ENCODE assay signal across 17 cellular contexts in genomic region chr22:21780259-21780658, GRCh38. TPM values are rescaled to one million over a fixed set of nuclear protein-coding genes. Genes with fewer than 3 reads are reported as not detected.
A peak's percentile ranks its signal among the peaks of the same experiment; 100 is the strongest.
DNase-seq lines count a peak whose midpoint lies in the region; ATAC-seq, FAIRE-seq and TF ChIP-seq lines count a peak whose summit lies in the region.
"Had no signal": no experiment of that assay in that cellular context is flagged by ENCODE, and none has a peak within 500 bp of the region (broad histone marks: within the 10 kb centered on the region; RNA-seq: fewer than 3 reads in every experiment).

No MANE protein-coding gene starts in this region.

- no peaks in the 10 kb centered on the region for H3K4me1 ChIP-seq in Caco-2
- peaks cover 3 to 21% of the 10 kb centered on the region in 2 experiments; a peak in 2 of 5 replicates for H3K4me1 ChIP-seq in K562 (replicated peaks in 1 of 2; ENCODE audit: control insufficient read depth in 2 of 2, insufficient read depth in 2 of 2, low read length in 2 of 2)

- no peak for FAIRE-seq in K562 (lab: Jason Lieb, UNC)

- TF ChIP-seq EP300 in K562 (IDR thresholded peaks at IDR 0.05; ENCODE audit: low read length), result no peak

- peaks cover 5% of the 10 kb centered on the region for H4K20me1 ChIP-seq in K562 (replicated peaks; ENCODE audit: control insufficient read depth, insufficient read depth, low read length)

- no TSS peak for BruUV-seq in Caco-2 (replicated peaks; lab: Mats Ljungman, UMichigan)
- no TSS peak for BruUV-seq in K562 (replicated peaks; lab: Mats Ljungman, UMichigan)

- H3K4me1 Mint-ChIP-seq in activated CD8-positive, alpha-beta memory T cell treated with anti-CD3 and anti-CD28 coated beads, Interleukin-2, amount 10 ng/mL, durations not matched to agents 7 days and 5 days, result peaks cover 19% of the 10 kb centered on the region
- H3K4me1 Mint-ChIP-seq in Caco-2 (ENCODE audit: low read depth, unreplicated experiment), result no peaks in the 10 kb centered on the region
- no peaks in the 10 kb centered on the region for H3K4me1 Mint-ChIP-seq in nephron progenitor cell
- H3K4me1 Mint-ChIP-seq: H9 had no signal

- H3K9ac ChIP-seq in K562 (ENCODE audit: insufficient read depth in 1 of 2, low read depth in 2 of 2, low read length in 2 of 2), result no peak overlapping the region

- POLR2A ChIA-PET in Caco-2 (lab: Charles Lee), result no interaction called here
- POLR2A ChIA-PET in K562 (lab: Yijun Ruan, JAX), result interaction anchor here (0.5 to 4.7 kb wide), 27 partner anchors 9 to 1086 kb away, joined by 3 to 63 read pairs (median 4); partner anchors contain the start of genes MAPK1 and YPEL1

- H3K36me3 Mint-ChIP-seq in activated CD8-positive, alpha-beta memory T cell treated with anti-CD3 and anti-CD28 coated beads, Interleukin-2, amount 10 ng/mL, durations not matched to agents 7 days and 5 days, result peaks cover 36% of the 10 kb centered on the region
- peaks cover 32% of the 10 kb centered on the region for H3K36me3 Mint-ChIP-seq in Caco-2 (ENCODE audit: insufficient read depth, unreplicated experiment)
- H3K36me3 Mint-ChIP-seq in nephron progenitor cell (ENCODE audit: low read depth), result peaks cover 57% of the 10 kb centered on the region

- CTCF ChIA-PET in activated CD8-positive, alpha-beta memory T cell treated with anti-CD3 and anti-CD28 coated beads, Interleukin-2, amount 10 ng/mL, durations not matched to agents 7 days and 5 days (lab: Charles Lee), result interaction anchor here (1.2 to 2.3 kb wide), 2 partner anchors 9 to 172 kb away, joined by 4 to 6 read pairs; partner anchors contain the start of gene PPM1F
- CTCF ChIA-PET in Caco-2 (lab: Charles Lee), result interaction anchor here (2.3 kb wide), 1 partner anchor 158 kb away, joined by 6 read pairs; no protein-coding TSS in a partner anchor
- CTCF ChIA-PET in K562 (lab: Yijun Ruan, JAX; ENCODE audit: low intra/inter-chr PET ratio), result interaction anchor here (1.8 kb wide), 1 partner anchor 67 kb away, joined by 10 read pairs; no protein-coding TSS in a partner anchor

- DNase-seq in activated CD8-positive, alpha-beta memory T cell treated with anti-CD3 and anti-CD28 coated beads, Interleukin-2, amount 10 ng/mL, durations not matched to agents 7 days and 5 days, result no peak
- no peak for DNase-seq in activated CD8-positive, alpha-beta memory T cell treated with anti-CD3 and anti-CD28 coated beads for 24 hours
- DNase-seq in Caco-2 (no peak), K562 (ENCODE audit: extremely low read depth in 1 of 4, low spot score in 3 of 4) (peak in 1 of 4 experiments; percentile 22), nephron progenitor cell (no peak), T-helper 9 cell (no peak), NCI-H524 (lab: John Stamatoyannopoulos, UW) (no peak)
- DNase-seq: 8988T; CD4-positive, alpha-beta T cell; GF-D8; H9; NCI-H1417; NCI-H1930; NCI-H2171; NCI-H446 treated with DMSO at 0.1 percent for 48 hours; SHP77 treated with DMSO at 0.1 percent for 48 hours had no signal

- H3K27ac Mint-ChIP-seq in activated CD8-positive, alpha-beta memory T cell treated with anti-CD3 and anti-CD28 coated beads, Interleukin-2, amount 10 ng/mL, durations not matched to agents 7 days and 5 days, result peak overlapping the region; percentile 62
- H3K27ac Mint-ChIP-seq in Caco-2 (ENCODE audit: unreplicated experiment) (peak overlapping the region; percentile 45), nephron progenitor cell (peak overlapping the region; percentile 11)
- H3K27ac Mint-ChIP-seq: CD4-positive, alpha-beta T cell; H9 had no signal

- no peak for TF ChIP-seq RAD21 in K562 (CRISPR knock-in tag; conservative IDR thresholded peaks at IDR 0.05 in 1 of 2, IDR thresholded peaks at IDR 0.05 in 1 of 2)

- peaks cover 5% of the 10 kb centered on the region for H3K9me1 ChIP-seq in K562 (ENCODE audit: control insufficient read depth, insufficient read depth, low read length)

- no peak overlapping the region for H3K27ac ChIP-seq in K562 (ENCODE audit: extremely low read depth, low read depth, low read length)

- 93% methylated on average over 2 of the region's 2 CpGs for WGBS in K562 (ENCODE audit: insufficient coverage, low coverage, missing lambda C conversion rate)

- H3K9me3 ChIP-seq in Caco-2 (no peaks in the 10 kb centered on the region), K562 (replicated peaks; ENCODE audit: control insufficient read depth, insufficient read depth, low read depth, low read length) (no peaks in the 10 kb centered on the region)

- no peak overlapping the region for H2AFZ ChIP-seq in K562 (ENCODE audit: low read depth, low read length)

- H3K4me2 ChIP-seq in K562 (ENCODE audit: insufficient read depth, low read length), result no peak overlapping the region

- no peak for TF ChIP-seq POLR2A in K562 (conservative IDR thresholded peaks at IDR 0.05)

- TF ChIP-seq CTCF in Caco-2 (IDR thresholded peaks at IDR 0.05; ENCODE audit: insufficient read depth in 1 of 2, low read depth in 1 of 2, low read length in 1 of 2, severe bottlenecking in 1 of 2, unreplicated experiment in 1 of 2) (no peak), K562 (IDR thresholded peaks at IDR 0.05 in 2 of 3, conservative IDR thresholded peaks at IDR 0.05 in 1 of 3; ENCODE audit: insufficient read depth in 2 of 3, low read depth in 1 of 3, low read length in 3 of 3) (no peak), nephron progenitor cell (IDR thresholded peaks at IDR 0.05) (no peak)

- no peak overlapping the region for H3K4me3 ChIP-seq in Caco-2 (ENCODE audit: low read depth, low read length)
- no peak overlapping the region for H3K4me3 ChIP-seq in K562

- H3K9me3 Mint-ChIP-seq in activated CD8-positive, alpha-beta memory T cell treated with anti-CD3 and anti-CD28 coated beads, Interleukin-2, amount 10 ng/mL, durations not matched to agents 7 days and 5 days (ENCODE audit: low read depth), result no peaks in the 10 kb centered on the region
- H3K9me3 Mint-ChIP-seq in Caco-2 (ENCODE audit: unreplicated experiment), result no peaks in the 10 kb centered on the region
- no peaks in the 10 kb centered on the region for H3K9me3 Mint-ChIP-seq in nephron progenitor cell
- H3K9me3 Mint-ChIP-seq: CD4-positive, alpha-beta T cell; H9 had no signal

- H3K27me3 Mint-ChIP-seq in activated CD8-positive, alpha-beta memory T cell treated with anti-CD3 and anti-CD28 coated beads, Interleukin-2, amount 10 ng/mL, durations not matched to agents 7 days and 5 days, result no peaks in the 10 kb centered on the region
- no peaks in the 10 kb centered on the region for H3K27me3 Mint-ChIP-seq in Caco-2 (ENCODE audit: insufficient read depth, unreplicated experiment)
- H3K27me3 Mint-ChIP-seq in nephron progenitor cell (ENCODE audit: low read depth, poor library complexity), result peaks cover 2% of the 10 kb centered on the region
- H3K27me3 Mint-ChIP-seq: CD4-positive, alpha-beta T cell had no signal

- H3K4me3 Mint-ChIP-seq in activated CD8-positive, alpha-beta memory T cell treated with anti-CD3 and anti-CD28 coated beads, Interleukin-2, amount 10 ng/mL, durations not matched to agents 7 days and 5 days, result no peak overlapping the region
- H3K4me3 Mint-ChIP-seq in Caco-2 (ENCODE audit: unreplicated experiment) (no peak overlapping the region), nephron progenitor cell (no peak overlapping the region)
- H3K4me3 Mint-ChIP-seq: CD4-positive, alpha-beta T cell; H9 had no signal

- no peak for ATAC-seq in activated CD8-positive, alpha-beta memory T cell treated with anti-CD3 and anti-CD28 coated beads, Interleukin-2, amount 10 ng/mL, durations not matched to agents 7 days and 5 days
- ATAC-seq in K562, result no peak
- no peak for ATAC-seq in GM18511 (IDR thresholded peaks at IDR 0.05; ENCODE audit: unreplicated experiment)

- peaks cover 2% of the 10 kb centered on the region for H3K36me3 ChIP-seq in Caco-2 (ENCODE audit: control insufficient read depth, insufficient read depth, low read length)
- peaks cover 72% of the 10 kb centered on the region for H3K36me3 ChIP-seq in K562 (ENCODE audit: control insufficient read depth, insufficient read depth, low read length)

- H3K27me3 ChIP-seq in Caco-2 (replicated peaks; ENCODE audit: control insufficient read depth, insufficient read depth, low read length), result no peaks in the 10 kb centered on the region
- no peaks in the 10 kb centered on the region for H3K27me3 ChIP-seq in K562 (ENCODE audit: control insufficient read depth in 2 of 2, insufficient read depth in 2 of 2, low read length in 2 of 2)

- 0 out of 3 replicates have a peak, but pooled peaks cover 6% of the 10 kb centered on the region for H3K79me2 ChIP-seq in K562 (ENCODE audit: control insufficient read depth, insufficient read depth, low read length)

- intact Hi-C loops in Caco-2 (cut with micrococcal nuclease; ENCODE audit: unreplicated experiment) (no loop called here), K562 (cut with micrococcal nuclease) (no loop called here)

- in situ Hi-C loops in K562 (cut with MboI), result no loop called here

TF ChIP-seq in K562, 482 proteins besides CTCF, POLR2A, EP300 and RAD21 (continues in another document):
- TF ChIP-seq RBM22 (IDR thresholded peaks at IDR 0.05; ENCODE audit: low read depth, low read length, poor library complexity, severe bottlenecking), result peak; percentile 71

RNA-seq across cellular contexts. Expression of gene YPEL1, which starts 44.7 kb away (rescaled TPM):
- total RNA-seq in activated CD8-positive, alpha-beta memory T cell treated with anti-CD3 and anti-CD28 coated beads, Interleukin-2, amount 10 ng/mL, durations not matched to agents 7 days and 5 days, result 10 to 100 TPM in 1 of 2 experiments, 1 to 10 TPM in 1; 7.2 to 21.6 TPM
- total RNA-seq in Caco-2 (2022) (1.2 and 1.3 TPM in 2 replicates), K562 (2014; rRNA removed) (0.18 and 0.49 TPM in 2 replicates), K562 (2014; rRNA removed; fragmentation: Illumina TruSeq; extraction: Trizol) (0.41 and 0.47 TPM in 2 replicates), K562 (2015; rRNA removed; fragmentation: Illumina TruSeq; extraction: Trizol) (0.15 and 0.25 TPM in 2 replicates), K562 (2021) (0.53 and 0.54 TPM in 2 replicates)
- total RNA-seq in K562 (2011; cell fraction: chromatin; rRNA removed; ENCODE audit: low replicate concordance), result 4.4 and 6.2 TPM in 2 replicates
- total RNA-seq in K562 (2011; cell fraction: nucleolus; rRNA removed), result 3.0 TPM in 2 replicates
- 4.6 and 4.7 TPM in 2 replicates for total RNA-seq in K562 (2011; cell fraction: nucleoplasm; rRNA removed)
- polyA plus RNA-seq in K562 (2011; rRNA removed) (2.2 and 2.4 TPM in 2 replicates), K562 (2014; fragmentation: Illumina TruSeq; extraction: Trizol) (0.46 TPM in 2 replicates), K562 (2014; fragmentation: Nextera tagmentation; extraction: Ambion mirVana) (under 1 TPM; 0.07 to 0.10 TPM), K562 (2014; rRNA removed) (0.36 and 1.7 TPM in 2 replicates)
- polyA plus RNA-seq in K562 (2011; cell fraction: cytosol; rRNA removed), result 0.63 and 1.4 TPM in 2 replicates
- polyA plus RNA-seq in K562 (2011; cell fraction: nucleus; rRNA removed), result 1.9 and 2.6 TPM in 2 replicates
- polyA plus RNA-seq in K562 (2012), result 0.59 and 4.0 TPM in 2 replicates
- 1.4 and 3.0 TPM in 2 replicates for polyA minus RNA-seq in K562 (2011; rRNA and poly(A)+ RNA removed)
- 0.46 and 0.67 TPM in 2 replicates for polyA minus RNA-seq in K562 (2011; cell fraction: cytosol; rRNA and poly(A)+ RNA removed)
- polyA minus RNA-seq in K562 (2011; cell fraction: nucleus; rRNA and poly(A)+ RNA removed), result 0.67 and 1.00 TPM in 2 replicates

Comparison
In these comparisons a context has a peak if more than half of its experiments do, and no peak if none do; other contexts are left out.
1. H3K27ac Mint-ChIP-seq: peak in every context shown above with its lines; median percentile 62 in activated CD8-positive, alpha-beta memory T cell treated with anti-CD3 and anti-CD28 coated beads, Interleukin-2, amount 10 ng/mL, durations not matched to agents 7 days and 5 days; 45 in Caco-2; 11 in nephron progenitor cell.